In the genomic region with DNA sequence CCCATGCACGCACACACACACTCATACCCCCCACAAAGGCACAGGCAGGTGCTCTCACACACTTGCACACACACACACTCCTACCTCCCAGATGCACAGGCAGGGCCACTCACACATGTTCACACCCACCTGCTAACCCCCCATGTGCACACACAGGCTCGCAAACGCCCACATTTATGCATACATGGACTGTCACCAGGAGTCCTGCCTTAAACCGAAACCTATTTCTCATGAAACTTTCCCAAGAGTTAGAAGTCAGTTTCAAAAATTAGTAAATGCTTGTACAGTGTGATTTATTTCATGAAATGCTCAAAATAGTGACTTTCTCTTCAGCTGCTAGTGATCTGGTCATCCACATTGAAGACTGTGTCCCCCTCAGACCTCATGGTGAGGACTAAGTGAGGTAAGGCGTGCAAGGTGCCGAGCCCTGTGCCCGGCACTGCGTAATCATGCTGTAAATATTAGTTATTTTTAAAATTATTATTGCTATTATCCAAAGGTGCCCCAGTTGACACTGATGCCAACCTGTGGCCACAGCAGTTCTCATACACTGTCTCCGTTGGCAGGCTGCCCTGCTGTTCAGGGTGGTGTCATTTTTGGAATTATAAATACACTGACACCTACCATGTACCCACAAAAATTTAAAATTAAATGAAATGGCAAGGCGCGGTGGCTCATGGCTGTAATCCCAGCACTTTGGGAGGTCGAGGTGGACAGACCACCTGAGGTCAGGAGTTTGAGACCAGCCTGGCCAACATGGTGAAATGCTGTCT, we compare ENCODE assay signal across 1 cellular context.
TF ChIP-seq lines count a peak whose summit lies in the region.

No MANE protein-coding gene starts in this region.

TF ChIP-seq in WTC11, 78 proteins besides CTCF, POLR2A, EP300 and RAD21 (continued from another document):
- TF ChIP-seq, protein P1, sequence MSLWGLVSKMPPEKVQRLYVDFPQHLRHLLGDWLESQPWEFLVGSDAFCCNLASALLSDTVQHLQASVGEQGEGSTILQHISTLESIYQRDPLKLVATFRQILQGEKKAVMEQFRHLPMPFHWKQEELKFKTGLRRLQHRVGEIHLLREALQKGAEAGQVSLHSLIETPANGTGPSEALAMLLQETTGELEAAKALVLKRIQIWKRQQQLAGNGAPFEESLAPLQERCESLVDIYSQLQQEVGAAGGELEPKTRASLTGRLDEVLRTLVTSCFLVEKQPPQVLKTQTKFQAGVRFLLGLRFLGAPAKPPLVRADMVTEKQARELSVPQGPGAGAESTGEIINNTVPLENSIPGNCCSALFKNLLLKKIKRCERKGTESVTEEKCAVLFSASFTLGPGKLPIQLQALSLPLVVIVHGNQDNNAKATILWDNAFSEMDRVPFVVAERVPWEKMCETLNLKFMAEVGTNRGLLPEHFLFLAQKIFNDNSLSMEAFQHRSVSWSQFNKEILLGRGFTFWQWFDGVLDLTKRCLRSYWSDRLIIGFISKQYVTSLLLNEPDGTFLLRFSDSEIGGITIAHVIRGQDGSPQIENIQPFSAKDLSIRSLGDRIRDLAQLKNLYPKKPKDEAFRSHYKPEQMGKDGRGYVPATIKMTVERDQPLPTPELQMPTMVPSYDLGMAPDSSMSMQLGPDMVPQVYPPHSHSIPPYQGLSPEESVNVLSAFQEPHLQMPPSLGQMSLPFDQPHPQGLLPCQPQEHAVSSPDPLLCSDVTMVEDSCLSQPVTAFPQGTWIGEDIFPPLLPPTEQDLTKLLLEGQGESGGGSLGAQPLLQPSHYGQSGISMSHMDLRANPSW (CRISPR knock-in tag; conservative IDR thresholded peaks at IDR 0.05; ENCODE audit: low read depth) = no peak
- TF ChIP-seq IRF2 (CRISPR knock-in tag; IDR thresholded peaks at IDR 0.05; ENCODE audit: borderline replicate concordance, low read depth) = no peak
- TF ChIP-seq RORB (CRISPR knock-in tag; IDR thresholded peaks at IDR 0.05) = no peak
- TF ChIP-seq SOX15 (CRISPR knock-in tag; IDR thresholded peaks at IDR 0.05) = no peak
- TF ChIP-seq, protein P2, sequence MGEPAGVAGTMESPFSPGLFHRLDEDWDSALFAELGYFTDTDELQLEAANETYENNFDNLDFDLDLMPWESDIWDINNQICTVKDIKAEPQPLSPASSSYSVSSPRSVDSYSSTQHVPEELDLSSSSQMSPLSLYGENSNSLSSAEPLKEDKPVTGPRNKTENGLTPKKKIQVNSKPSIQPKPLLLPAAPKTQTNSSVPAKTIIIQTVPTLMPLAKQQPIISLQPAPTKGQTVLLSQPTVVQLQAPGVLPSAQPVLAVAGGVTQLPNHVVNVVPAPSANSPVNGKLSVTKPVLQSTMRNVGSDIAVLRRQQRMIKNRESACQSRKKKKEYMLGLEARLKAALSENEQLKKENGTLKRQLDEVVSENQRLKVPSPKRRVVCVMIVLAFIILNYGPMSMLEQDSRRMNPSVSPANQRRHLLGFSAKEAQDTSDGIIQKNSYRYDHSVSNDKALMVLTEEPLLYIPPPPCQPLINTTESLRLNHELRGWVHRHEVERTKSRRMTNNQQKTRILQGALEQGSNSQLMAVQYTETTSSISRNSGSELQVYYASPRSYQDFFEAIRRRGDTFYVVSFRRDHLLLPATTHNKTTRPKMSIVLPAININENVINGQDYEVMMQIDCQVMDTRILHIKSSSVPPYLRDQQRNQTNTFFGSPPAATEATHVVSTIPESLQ (CRISPR knock-in tag; IDR thresholded peaks at IDR 0.05) = no peak
- no peak for TF ChIP-seq NR2C2 (CRISPR knock-in tag; IDR thresholded peaks at IDR 0.05)
TF ChIP-seq in WTC11: peak in this region for 0.
